In genomic region chr20:1325173-1326030, GRCh38 we compare ENCODE assay signal across 1 cellular context.
TF ChIP-seq lines count a peak whose summit lies in the region.

No MANE protein-coding gene starts in this region.

TF ChIP-seq in HepG2, 621 proteins besides CTCF, POLR2A, EP300 and RAD21 (continued from another document and continues in another):
- TF ChIP-seq ZNF276 (CRISPR knock-in tag; IDR thresholded peaks at IDR 0.05; ENCODE audit: low read depth), result no peak
- TF ChIP-seq ARID2 (CRISPR knock-in tag; IDR thresholded peaks at IDR 0.05; ENCODE audit: borderline replicate concordance), result no peak
- TF ChIP-seq GPBP1L1 (CRISPR knock-in tag; IDR thresholded peaks at IDR 0.05), result no peak
- TF ChIP-seq TEAD2 (CRISPR knock-in tag; IDR thresholded peaks at IDR 0.05), result no peak
- TF ChIP-seq GLI4 (CRISPR knock-in tag; IDR thresholded peaks at IDR 0.05; ENCODE audit: borderline replicate concordance), result peak; percentile 75; the same call in 1 of the 2 replicates
- no peak for TF ChIP-seq SNRNP70 (IDR thresholded peaks at IDR 0.05; ENCODE audit: low read depth, low read length)
- TF ChIP-seq ZBTB20 (CRISPR knock-in tag; IDR thresholded peaks at IDR 0.05; ENCODE audit: borderline replicate concordance, low read depth), result peak; percentile 33; the same call in 1 of the 2 replicates
- peak; percentile 63; the same call in 1 of the 2 replicates for TF ChIP-seq ZNF761 (CRISPR knock-in tag; conservative IDR thresholded peaks at IDR 0.05)
- no peak; the same call in 1 of the 2 replicates for TF ChIP-seq RBAK (CRISPR knock-in tag; IDR thresholded peaks at IDR 0.05)
- peak; percentile 99 for TF ChIP-seq ASH2L (IDR thresholded peaks at IDR 0.05; ENCODE audit: insufficient read length, low read depth, low read length)
- TF ChIP-seq BORCS8-MEF2B (CRISPR knock-in tag; IDR thresholded peaks at IDR 0.05), result peak; percentile 72
- peak; percentile 52; the same call in 1 of the 2 replicates for TF ChIP-seq FOXP4 (CRISPR knock-in tag; IDR thresholded peaks at IDR 0.05)
- peak; percentile 89 for TF ChIP-seq MEIS1 (CRISPR knock-in tag; IDR thresholded peaks at IDR 0.05; ENCODE audit: borderline replicate concordance)
- peak; percentile 56 to 80 for TF ChIP-seq NR2F1 (CRISPR knock-in tag; IDR thresholded peaks at IDR 0.05)
- TF ChIP-seq ZNF607 (CRISPR knock-in tag; IDR thresholded peaks at IDR 0.05; ENCODE audit: borderline replicate concordance), result peak; percentile 93
- 0 out of 2 replicates have a peak, but pooled peaks have one; percentile 52 for TF ChIP-seq ZNF333 (CRISPR knock-in tag; IDR thresholded peaks at IDR 0.05; ENCODE audit: borderline replicate concordance)
- peak; percentile 92 for TF ChIP-seq ZNF512B (CRISPR knock-in tag; IDR thresholded peaks at IDR 0.05; ENCODE audit: borderline replicate concordance)
- peak; percentile 94 for TF ChIP-seq ZNF605 (CRISPR knock-in tag; IDR thresholded peaks at IDR 0.05)
- peak; percentile 48; the same call in 1 of the 2 replicates for TF ChIP-seq ARNT2 (CRISPR knock-in tag; IDR thresholded peaks at IDR 0.05; ENCODE audit: low read depth)
- no peak for TF ChIP-seq ZUFSP (CRISPR knock-in tag; IDR thresholded peaks at IDR 0.05; ENCODE audit: borderline replicate concordance)
- peak; percentile 83; the same call in 1 of the 2 replicates for TF ChIP-seq MZF1 (CRISPR knock-in tag; IDR thresholded peaks at IDR 0.05; ENCODE audit: borderline replicate concordance)
- no peak for TF ChIP-seq SRSF9 (IDR thresholded peaks at IDR 0.05; ENCODE audit: borderline replicate concordance, insufficient read depth, low read depth, low read length, poor library complexity, severe bottlenecking)
- no peak for TF ChIP-seq ZNF24 (IDR thresholded peaks at IDR 0.05)
- TF ChIP-seq ZNF740 (CRISPR knock-in tag; IDR thresholded peaks at IDR 0.05), result no peak; the same call in 1 of the 2 replicates
- peak; percentile 12; the same call in 1 of the 2 replicates for TF ChIP-seq ZNF281 (CRISPR knock-in tag; IDR thresholded peaks at IDR 0.05; ENCODE audit: borderline replicate concordance)
- TF ChIP-seq ZNF232 (CRISPR knock-in tag; IDR thresholded peaks at IDR 0.05; ENCODE audit: borderline replicate concordance), result peak; percentile 89
- no peak for TF ChIP-seq SMAD9 (CRISPR knock-in tag; IDR thresholded peaks at IDR 0.05)
- peak; percentile 99 for TF ChIP-seq ZNF136 (CRISPR knock-in tag; IDR thresholded peaks at IDR 0.05; ENCODE audit: low read depth)
- peak; percentile 76; the same call in 1 of the 2 replicates for TF ChIP-seq NAIF1 (CRISPR knock-in tag; IDR thresholded peaks at IDR 0.05; ENCODE audit: borderline replicate concordance)
- TF ChIP-seq ZNF263 (CRISPR knock-in tag; IDR thresholded peaks at IDR 0.05), result peak; percentile 68
- peak; percentile 24; the same call in 1 of the 2 replicates for TF ChIP-seq ZFP41 (CRISPR knock-in tag; IDR thresholded peaks at IDR 0.05; ENCODE audit: borderline replicate concordance)
- no peak for TF ChIP-seq ZNF260 (CRISPR knock-in tag; IDR thresholded peaks at IDR 0.05; ENCODE audit: borderline replicate concordance, low read depth)
- TF ChIP-seq ZBTB49 (CRISPR knock-in tag; IDR thresholded peaks at IDR 0.05; ENCODE audit: borderline replicate concordance), result no peak
- TF ChIP-seq ZSCAN9 (CRISPR knock-in tag; IDR thresholded peaks at IDR 0.05; ENCODE audit: borderline replicate concordance), result peak; percentile 93; the same call in 1 of the 2 replicates
- no peak; the same call in 1 of the 2 replicates for TF ChIP-seq ZZZ3 (CRISPR knock-in tag; IDR thresholded peaks at IDR 0.05; ENCODE audit: borderline replicate concordance)
- TF ChIP-seq NFYC (CRISPR knock-in tag; IDR thresholded peaks at IDR 0.05), result peak; percentile 51
- peak; percentile 95; the same call in 1 of the 2 replicates for TF ChIP-seq MAF1 (CRISPR knock-in tag; IDR thresholded peaks at IDR 0.05; ENCODE audit: borderline replicate concordance)
- TF ChIP-seq RARG (CRISPR knock-in tag; IDR thresholded peaks at IDR 0.05; ENCODE audit: low read depth), result no peak
- no peak for TF ChIP-seq ZNF564 (CRISPR knock-in tag; IDR thresholded peaks at IDR 0.05)
- TF ChIP-seq ZNF225 (CRISPR knock-in tag; IDR thresholded peaks at IDR 0.05), result peak; percentile 77; the same call in 1 of the 2 replicates
- no peak for TF ChIP-seq SMARCE1 (IDR thresholded peaks at IDR 0.05; ENCODE audit: borderline replicate concordance)
- 0 out of 2 replicates have a peak, but pooled peaks have one; percentile 41 for TF ChIP-seq ZNF513 (CRISPR knock-in tag; conservative IDR thresholded peaks at IDR 0.05)
- TF ChIP-seq CBFB (CRISPR knock-in tag; IDR thresholded peaks at IDR 0.05), result peak; percentile 93
- TF ChIP-seq EED (CRISPR knock-in tag; IDR thresholded peaks at IDR 0.05), result no peak
